In genomic region chr10:27152687-27153086, GRCh38 we compare ENCODE assay signal across 11 cellular contexts. TPM values are rescaled to one million over a fixed set of nuclear protein-coding genes. Genes with fewer than 3 reads are reported as not detected.
A peak's percentile ranks its signal among the peaks of the same experiment; 100 is the strongest.
DNase-seq lines count a peak whose midpoint lies in the region; ATAC-seq, FAIRE-seq and TF ChIP-seq lines count a peak whose summit lies in the region.
"Had no signal": no experiment of that assay in that cellular context is flagged by ENCODE, and none has a peak within 500 bp of the region (broad histone marks: within the 10 kb centered on the region; RNA-seq: fewer than 3 reads in every experiment).

No MANE protein-coding gene starts in this region.

- no peaks in the 10 kb centered on the region for H3K9me3 Mint-ChIP-seq in MCF 10A (ENCODE audit: unreplicated experiment)

- TF ChIP-seq EP300 in A549 (IDR thresholded peaks at IDR 0.05) = no peak

- no peaks in the 10 kb centered on the region for H3K27me3 Mint-ChIP-seq in MCF 10A (ENCODE audit: insufficient read depth, unreplicated experiment)

- TF ChIP-seq RAD21 in A549 (conservative IDR thresholded peaks at IDR 0.05 in 1 of 2, IDR thresholded peaks at IDR 0.05 in 1 of 2) = no peak

- H3K9ac ChIP-seq in HUES48 (ENCODE audit: low read depth, low read length) (0 out of 2 replicates have a peak overlapping the region, but pooled peaks have one; percentile 96), mucosa of stomach (ENCODE audit: low read length) (peak overlapping the region; percentile 100)

- TF ChIP-seq POLR2A in A549 (IDR thresholded peaks at IDR 0.05; ENCODE audit: low read length) = no peak

- peak overlapping the region; percentile 98 for H3K27ac Mint-ChIP-seq in MCF 10A (ENCODE audit: low read depth, unreplicated experiment)

- H3K4me3 Mint-ChIP-seq in MCF 10A (ENCODE audit: unreplicated experiment) = peak overlapping the region; percentile 83

- H3K4me1 ChIP-seq in A549 = peaks cover 27% of the 10 kb centered on the region
- H3K4me1 ChIP-seq in HUES48 (ENCODE audit: control insufficient read depth, insufficient read depth, low read length) = peaks cover 9% of the 10 kb centered on the region; the same call in 1 of the 2 replicates
- peaks cover 28% of the 10 kb centered on the region for H3K4me1 ChIP-seq in mucosa of stomach (ENCODE audit: control insufficient read depth, insufficient read depth, low read length)

- TF ChIP-seq CTCF in A549 (IDR thresholded peaks at IDR 0.05) (no peak), MCF 10A (IDR thresholded peaks at IDR 0.05; ENCODE audit: unreplicated experiment) (no peak)

- peaks cover 39% of the 10 kb centered on the region for H3K36me3 Mint-ChIP-seq in MCF 10A (ENCODE audit: insufficient read depth, unreplicated experiment)

- FAIRE-seq in A549 (lab: Jason Lieb, UNC) (no peak), frontal cortex (lab: Jason Lieb, UNC) (no peak)
- FAIRE-seq: G401.6 had no signal

- H3K36me3 ChIP-seq in HUES48 (ENCODE audit: control insufficient read depth, insufficient read depth, low read length) (peaks cover 24% of the 10 kb centered on the region), mucosa of stomach (ENCODE audit: control insufficient read depth, insufficient read depth, low read length) (no peaks in the 10 kb centered on the region)

- intact Hi-C loops in MCF 10A (cut with micrococcal nuclease) = no loop called here

- ATAC-seq in A549 (no peak), HG03378 (IDR thresholded peaks at IDR 0.05; ENCODE audit: unreplicated experiment) (no peak)
- ATAC-seq: esophagus mucosa had no signal

- BruUV-seq in MCF 10A (replicated peaks; lab: Mats Ljungman, UMichigan) = no TSS peak

- H3K27ac ChIP-seq in A549 (peak overlapping the region in 1 of 2 experiments; percentile 3; a peak in 1 of 6 replicates), HUES48 (ENCODE audit: low read depth, low read length) (no peak overlapping the region)

- H3K4me1 Mint-ChIP-seq in MCF 10A (ENCODE audit: insufficient read depth, unreplicated experiment) = peaks cover 21% of the 10 kb centered on the region

- H3K4me2 ChIP-seq in A549 = peak overlapping the region; percentile 96

- DNase-seq in A549 (ENCODE audit: low read depth in 1 of 2, low spot score in 1 of 2) (no peak), MCF 10A (ENCODE audit: unreplicated experiment) (no peak), frontal cortex (ENCODE audit: low spot score in 2 of 2) (no peak), AML-193 (lab: John Stamatoyannopoulos, UW) (no peak), COLO829 (ENCODE audit: low spot score) (no peak)
- DNase-seq: SHP77 treated with DMSO at 0.1 percent for 48 hours had no signal

- H3K9me3 ChIP-seq in A549 (no peaks in the 10 kb centered on the region), HUES48 (ENCODE audit: control insufficient read depth, insufficient read depth, low read length) (no peaks in the 10 kb centered on the region), mucosa of stomach (ENCODE audit: control insufficient read depth, low read length) (no peaks in the 10 kb centered on the region)

- H3K27me3 ChIP-seq in HUES48 (ENCODE audit: control insufficient read depth, insufficient read depth, low read length) = no peaks in the 10 kb centered on the region
- H3K27me3 ChIP-seq in mucosa of stomach (ENCODE audit: control insufficient read depth, insufficient read depth, low read length) = no peaks in the 10 kb centered on the region

- peak overlapping the region; percentile 68 for H3K4me3 ChIP-seq in A549
- H3K4me3 ChIP-seq in HUES48 (ENCODE audit: low read depth, low read length) = peak overlapping the region; percentile 100
- H3K4me3 ChIP-seq in mucosa of stomach (ENCODE audit: low read length) = peak overlapping the region; percentile 100

- POLR2A ChIA-PET in A549 (lab: Yijun Ruan, JAX) = no interaction called here
- POLR2A ChIA-PET in MCF 10A (lab: Yijun Ruan, JAX) = interaction anchor here (0.7 to 3.9 kb wide), 3 partner anchors 83 to 351 kb away, joined by 3 to 39 read pairs (median 10); partner anchors contain the start of genes ACBD5 and RAB18

- CTCF ChIA-PET in A549 (lab: Yijun Ruan, JAX) (no interaction called here), MCF 10A (lab: Yijun Ruan, JAX) (no interaction called here)

TF ChIP-seq in A549, 52 proteins besides CTCF, POLR2A, EP300 and RAD21 (continues in another document):
- TF ChIP-seq ZSCAN20 (CRISPR knock-in tag; IDR thresholded peaks at IDR 0.05) = no peak
- TF ChIP-seq E2F6 (IDR thresholded peaks at IDR 0.05; ENCODE audit: borderline replicate concordance, low read depth) = no peak
- no peak for TF ChIP-seq ZC3H11A (IDR thresholded peaks at IDR 0.05)
- no peak for TF ChIP-seq RCOR1 (IDR thresholded peaks at IDR 0.05; ENCODE audit: low read depth, low read length)
- no peak for TF ChIP-seq CHD2 (IDR thresholded peaks at IDR 0.05; ENCODE audit: low read length, partially characterized antibody)
- no peak for TF ChIP-seq RFX5 (IDR thresholded peaks at IDR 0.05)
- no peak for TF ChIP-seq HDAC2 (IDR thresholded peaks at IDR 0.05)
- TF ChIP-seq CBX2 (IDR thresholded peaks at IDR 0.05; ENCODE audit: borderline replicate concordance, low read depth) = no peak
- TF ChIP-seq HES2 (IDR thresholded peaks at IDR 0.05) = no peak
- TF ChIP-seq ATOH8 (CRISPR knock-in tag; IDR thresholded peaks at IDR 0.05; ENCODE audit: low read depth) = no peak
- no peak for TF ChIP-seq RNF2 (IDR thresholded peaks at IDR 0.05; ENCODE audit: borderline replicate concordance, low read depth)
- TF ChIP-seq REST (IDR thresholded peaks at IDR 0.05) = no peak
- TF ChIP-seq CBX8 (IDR thresholded peaks at IDR 0.05) = no peak
- TF ChIP-seq BHLHE40 (IDR thresholded peaks at IDR 0.05; ENCODE audit: low read depth, low read length) = no peak
- TF ChIP-seq MAFK (IDR thresholded peaks at IDR 0.05; ENCODE audit: partially characterized antibody) = no peak

RNA-seq across cellular contexts. Expression of gene YME1L1, which starts 1.5 kb away (rescaled TPM):
- polyA plus RNA-seq in A549 (2011; rRNA removed) = 161 and 165 TPM in 2 replicates
- polyA plus RNA-seq in A549 (2012; cell fraction: cytosol; rRNA removed) = 28.1 and 33.1 TPM in 2 replicates
- polyA plus RNA-seq in A549 (2012; cell fraction: nucleus; rRNA removed) = 11.6 and 16.0 TPM in 2 replicates
- 94.8 to 96.3 TPM (median 94.9 TPM) in 3 replicates for polyA plus RNA-seq in A549 (2017; fragmentation: RNase III; extraction: RNeasy Plus Mini Kit Qiagen cat#74134 plus additional on column Dnase treatment)
- polyA minus RNA-seq in A549 (2011; rRNA and poly(A)+ RNA removed) = 36.1 and 38.6 TPM in 2 replicates
- 194 and 227 TPM in 2 replicates for total RNA-seq in MCF 10A (2022)
- 118 TPM for total RNA-seq in frontal cortex

RNA-seq across cellular contexts. Expression of gene MASTL, which starts 2.5 kb away (rescaled TPM):
- 20.6 and 21.3 TPM in 2 replicates for polyA plus RNA-seq in A549 (2011; rRNA removed)
- 9.7 and 10.1 TPM in 2 replicates for polyA plus RNA-seq in A549 (2012; cell fraction: cytosol; rRNA removed)
- polyA plus RNA-seq in A549 (2012; cell fraction: nucleus; rRNA removed) = 5.6 and 10.6 TPM in 2 replicates
- 21.5 to 22.1 TPM (median 21.8 TPM) in 3 replicates for polyA plus RNA-seq in A549 (2017; fragmentation: RNase III; extraction: RNeasy Plus Mini Kit Qiagen cat#74134 plus additional on column Dnase treatment)
- 5.6 and 6.4 TPM in 2 replicates for polyA minus RNA-seq in A549 (2011; rRNA and poly(A)+ RNA removed)
- total RNA-seq in MCF 10A (2022) = 6.1 and 8.0 TPM in 2 replicates
- 14.3 TPM for total RNA-seq in frontal cortex

RNA-seq across cellular contexts. Expression of gene ANKRD26, which starts 52.4 kb away (rescaled TPM):
- 3.3 and 4.1 TPM in 2 replicates for polyA plus RNA-seq in A549 (2011; rRNA removed)
- polyA plus RNA-seq in A549 (2012; cell fraction: cytosol; rRNA removed) = 0.51 and 0.59 TPM in 2 replicates
- polyA plus RNA-seq in A549 (2012; cell fraction: nucleus; rRNA removed) = 0.64 and 0.82 TPM in 2 replicates
- 4.0 to 4.3 TPM (median 4.0 TPM) in 3 replicates for polyA plus RNA-seq in A549 (2017; fragmentation: RNase III; extraction: RNeasy Plus Mini Kit Qiagen cat#74134 plus additional on column Dnase treatment)
- 2.7 and 3.3 TPM in 2 replicates for polyA minus RNA-seq in A549 (2011; rRNA and poly(A)+ RNA removed)
- 6.5 and 7.3 TPM in 2 replicates for total RNA-seq in MCF 10A (2022)
- 24.1 TPM for total RNA-seq in frontal cortex
